Comparison of ENCODE assay signal across 20 cellular contexts in genomic region chr7:1447112-1447511, GRCh38. TPM values are rescaled to one million over a fixed set of nuclear protein-coding genes. Genes with fewer than 3 reads are reported as not detected.
DNase-seq lines count a peak whose midpoint lies in the region; ATAC-seq, FAIRE-seq and TF ChIP-seq lines count a peak whose summit lies in the region.
"Had no signal": no experiment of that assay in that cellular context is flagged by ENCODE, and none has a peak within 500 bp of the region (broad histone marks: within the 10 kb centered on the region; RNA-seq: fewer than 3 reads in every experiment).

No MANE protein-coding gene starts in this region.

- intact Hi-C loops in GM12878 (cut with micrococcal nuclease; ENCODE audit: unreplicated experiment), result no loop called here
- intact Hi-C loops in lower lobe of right lung (cut with DNase I), result no loop called here

- H3K4me2 ChIP-seq in GM12878 (ENCODE audit: control insufficient read depth, insufficient read depth), result no peak overlapping the region
- H3K4me2 ChIP-seq: GM23338, neural progenitor cell had no signal

- TF ChIP-seq CTCF in GM12878 (IDR thresholded peaks at IDR 0.05 in 2 of 3, conservative IDR thresholded peaks at IDR 0.05 in 1 of 3; ENCODE audit: control insufficient read depth in 2 of 3, extremely low read depth in 1 of 3, insufficient read depth in 1 of 3, low read depth in 3 of 3, low read length in 3 of 3), result no peak
- no peak for TF ChIP-seq CTCF in lower lobe of right lung (IDR thresholded peaks at IDR 0.05)
- no peak for TF ChIP-seq CTCF in tibial nerve (IDR thresholded peaks at IDR 0.05)

- no peak for TF ChIP-seq POLR2A in GM12878 (IDR thresholded peaks at IDR 0.05; ENCODE audit: low read depth, low read length)
- no peak for TF ChIP-seq POLR2A in tibial nerve (IDR thresholded peaks at IDR 0.05)

- H3K27me3 ChIP-seq in GM12878 (replicated peaks in 1 of 2; ENCODE audit: control insufficient read depth in 2 of 2, insufficient read depth in 2 of 2, low read length in 1 of 2) (no peaks in the 10 kb centered on the region; a peak in 1 of 4 replicates), lower lobe of right lung (ENCODE audit: low read depth) (no peaks in the 10 kb centered on the region), tibial nerve (no peaks in the 10 kb centered on the region)
- H3K27me3 ChIP-seq: MG63, neural progenitor cell had no signal

- no peak overlapping the region for H2AFZ ChIP-seq in GM12878 (ENCODE audit: control insufficient read depth, low read depth, low read length)
- H2AFZ ChIP-seq: GM23338, neural progenitor cell had no signal

- no peaks in the 10 kb centered on the region for H3K36me3 ChIP-seq in GM12878 (ENCODE audit: control insufficient read depth in 2 of 2, insufficient read depth in 2 of 2, low read length in 1 of 2)
- peaks cover 9% of the 10 kb centered on the region for H3K36me3 ChIP-seq in lower lobe of right lung
- peaks cover 0 to 39% (median 0%) of the 10 kb centered on the region in 3 donors for H3K36me3 ChIP-seq in tibial nerve
- H3K36me3 ChIP-seq: MG63, neural progenitor cell had no signal

- no peak for FAIRE-seq in GM12878 (lab: Jason Lieb, UNC)
- FAIRE-seq: colon, keratinocyte had no signal

- H3K9ac ChIP-seq in GM12878 (ENCODE audit: control insufficient read depth, insufficient read depth, low read length), result no peak overlapping the region
- H3K9ac ChIP-seq: neural progenitor cell had no signal

- H3K4me1 ChIP-seq in GM12878 (ENCODE audit: control insufficient read depth, insufficient read depth, low read length) (no peaks in the 10 kb centered on the region), lower lobe of right lung (peaks cover 18% of the 10 kb centered on the region), tibial nerve (peaks cover 0 to 70% (median 51%) of the 10 kb centered on the region in 4 donors)

- TF ChIP-seq EP300 in GM12878 (IDR thresholded peaks at IDR 0.05; ENCODE audit: borderline replicate concordance in 1 of 2, control insufficient read depth in 1 of 2, low read depth in 2 of 2, low read length in 2 of 2) (no peak), tibial nerve (IDR thresholded peaks at IDR 0.05) (no peak)

- CTCF ChIA-PET in GM12878 (lab: Yijun Ruan, JAX), result no interaction called here

- RAD21 ChIA-PET in GM12878 (lab: Charles Lee; ENCODE audit: unreplicated experiment), result no interaction called here

- POLR2A ChIA-PET in GM12878 (lab: Charles Lee), result no interaction called here

- no peaks in the 10 kb centered on the region for H4K20me1 ChIP-seq in GM12878 (ENCODE audit: control insufficient read depth, insufficient read depth)

- H3K9me3 ChIP-seq in GM12878 (replicated peaks; ENCODE audit: control insufficient read depth, insufficient read depth, low read length) (no peaks in the 10 kb centered on the region), lower lobe of right lung (no peaks in the 10 kb centered on the region), tibial nerve (no peaks in the 10 kb centered on the region)
- H3K9me3 ChIP-seq: MG63 had no signal

- BruUV-seq in GM12878 (replicated peaks; lab: Mats Ljungman, UMichigan), result no TSS peak

- ATAC-seq in GM12878 (peak; percentile 30; the same call in 2 of the 3 replicates), lower lobe of right lung (peak in 1 of 2 donors; percentile 4), GM18858 (IDR thresholded peaks at IDR 0.05; ENCODE audit: unreplicated experiment) (no peak), HG03521 (IDR thresholded peaks at IDR 0.05; ENCODE audit: unreplicated experiment) (no peak)
- ATAC-seq: effector memory CD8-positive, alpha-beta T cell had no signal

- SMC1A ChIA-PET in GM12878 (lab: Charles Lee; ENCODE audit: uncharacterized antibody, unreplicated experiment), result no interaction called here

- DNase-seq in RPMI8226, result peak; percentile 38
- no peak for DNase-seq in GM12878 (ENCODE audit: low read depth, low spot score)
- no peak for DNase-seq in lower lobe of right lung
- no peak for DNase-seq in tibial nerve (ENCODE audit: low spot score in 2 of 2)
- no peak for DNase-seq in stimulated activated CD8-positive, alpha-beta memory T cell treated with anti-CD3 and anti-CD28 coated beads, Interleukin-4, amount 100 ng/mL, for 48 hours
- DNase-seq: activated T-cell treated with anti-CD3 and anti-CD28 coated beads, Interleukin-2, amount 50 U/mL, for 4 hours; CD4-positive, CD25-positive, alpha-beta regulatory T cell; effector memory CD8-positive, alpha-beta T cell; KBM-7; MG63; NCI-H2081 treated with DMSO at 0.1 percent for 48 hours; NCI-H82; Right ventricle myocardium superior had no signal

- no peak overlapping the region for H3K4me3 ChIP-seq in GM12878
- H3K4me3 ChIP-seq in lower lobe of right lung, result no peak overlapping the region
- H3K4me3 ChIP-seq in tibial nerve, result peak overlapping the region in 2 of 4 donors; percentile 4 to 31
- H3K4me3 ChIP-seq: GM23338, lung, MG63, neural progenitor cell had no signal

- no peak for TF ChIP-seq RAD21 in GM12878 (IDR thresholded peaks at IDR 0.05; ENCODE audit: insufficient read depth, low read depth, low read length)

- H3K27ac ChIP-seq in GM12878 (ENCODE audit: control insufficient read depth, insufficient read depth), result no peak overlapping the region
- H3K27ac ChIP-seq in lower lobe of right lung, result peak overlapping the region; percentile 68
- H3K27ac ChIP-seq in tibial nerve, result peak overlapping the region; percentile 82 to 91 (median 86)

- no peaks in the 10 kb centered on the region for H3K79me2 ChIP-seq in GM12878 (ENCODE audit: control insufficient read depth, insufficient read depth, low read length)

- 69% methylated on average over 10 of the region's 11 CpGs for WGBS in GM12878 (ENCODE audit: insufficient coverage, insufficient replicate concordance, low lambda C conversion rate, missing lambda C conversion rate)
- WGBS in tibial nerve, 2 donors, result 20 to 55% methylated on average over 1 to 7 of the region's 11 CpGs

- in situ Hi-C loops in GM12878 (cut with MboI), result no loop called here

TF ChIP-seq in GM12878, 131 proteins besides CTCF, POLR2A, EP300 and RAD21:
- no peak for TF ChIP-seq RCOR1 (conservative IDR thresholded peaks at IDR 0.05; ENCODE audit: low read depth, low read length)
- no peak for TF ChIP-seq KDM1A (IDR thresholded peaks at IDR 0.05; ENCODE audit: borderline replicate concordance)

RNA-seq across cellular contexts. Expression of gene MICALL2, which starts 12.2 kb away (rescaled TPM):
- total RNA-seq in GM12878 (2013; cell fraction: nucleolus; rRNA removed), result 5.2 and 7.5 TPM in 2 replicates
- total RNA-seq in GM12878 (2014; rRNA removed) (0.11 and 1.1 TPM in 2 replicates), GM12878 (2014; rRNA removed; fragmentation: Illumina TruSeq; extraction: Trizol) (0.04 and 0.09 TPM in 2 replicates), GM12878 (2021) (0.72 and 1.7 TPM in 2 replicates), lower lobe of right lung (28.9 TPM), tibial nerve (100 to 1,000 TPM in 2 of 4 donors, 10 to 100 TPM in 2; 67.6 to 153 (median 104) TPM)
- 0.16 TPM for polyA plus RNA-seq in GM12878 (2011; ENCODE audit: low read depth)
- polyA plus RNA-seq in GM12878 (2011; rRNA removed) (0.29 and 0.37 TPM in 2 replicates), GM12878 (2014; fragmentation: Illumina TruSeq; extraction: Trizol) (not detected in 2 replicates), GM12878 (2014; fragmentation: Nextera tagmentation; extraction: Ambion mirVana) (not detected), GM12878 (2014; rRNA removed) (0.83 and 1.3 TPM in 2 replicates), GM12878 (2016; fragmentation: Nextera tagmentation; extraction: Ambion mirVana) (1 to 10 TPM in 1 of 2 experiments, under 1 TPM in 1; 0.39 to 1.1 TPM)
- polyA plus RNA-seq in GM12878 (2011; cell fraction: cytosol; rRNA removed), result 0.52 and 0.55 TPM in 2 replicates
- 12.5 and 13.1 TPM in 2 replicates for polyA plus RNA-seq in GM12878 (2011; cell fraction: nucleus; rRNA removed)
- polyA plus RNA-seq in GM12878 (2012), result 0.73 and 1.2 TPM in 2 replicates
- polyA minus RNA-seq in GM12878 (2011; rRNA and poly(A)+ RNA removed), result 0.37 and 1.6 TPM in 2 replicates
- 0.31 and 1.5 TPM in 2 replicates for polyA minus RNA-seq in GM12878 (2011; cell fraction: cytosol; rRNA and poly(A)+ RNA removed)
- polyA minus RNA-seq in GM12878 (2011; cell fraction: nucleus; rRNA and poly(A)+ RNA removed), result 1.8 and 3.5 TPM in 2 replicates

RNA-seq across cellular contexts. Expression of gene INTS1, which starts 57.1 kb away (rescaled TPM):
- total RNA-seq in GM12878 (2013; cell fraction: nucleolus; rRNA removed), result 84.3 and 100.0 TPM in 2 replicates
- total RNA-seq in GM12878 (2014; rRNA removed) (14.6 and 19.5 TPM in 2 replicates), GM12878 (2014; rRNA removed; fragmentation: Illumina TruSeq; extraction: Trizol) (6.9 and 10.0 TPM in 2 replicates), GM12878 (2021) (76.5 and 89.0 TPM in 2 replicates), lower lobe of right lung (50.8 TPM), tibial nerve (10 to 100 TPM; 45.7 to 81.6 (median 52.3) TPM)
- 15.0 TPM for polyA plus RNA-seq in GM12878 (2011; ENCODE audit: low read depth)
- polyA plus RNA-seq in GM12878 (2011; rRNA removed) (4.0 and 7.5 TPM in 2 replicates), GM12878 (2014; fragmentation: Illumina TruSeq; extraction: Trizol) (0.98 and 10.6 TPM in 2 replicates), GM12878 (2014; fragmentation: Nextera tagmentation; extraction: Ambion mirVana) (1 to 10 TPM in 1 of 2 experiments, under 1 TPM in 1; 0.52 to 1.5 TPM), GM12878 (2014; rRNA removed) (35.1 and 40.6 TPM in 2 replicates), GM12878 (2016; fragmentation: Nextera tagmentation; extraction: Ambion mirVana) (10 to 100 TPM; 37.0 to 38.3 TPM)
- polyA plus RNA-seq in GM12878 (2011; cell fraction: cytosol; rRNA removed), result 13.2 and 20.1 TPM in 2 replicates
- polyA plus RNA-seq in GM12878 (2011; cell fraction: nucleus; rRNA removed), result 171 and 228 TPM in 2 replicates
- polyA plus RNA-seq in GM12878 (2012), result 37.9 and 40.3 TPM in 2 replicates
- polyA minus RNA-seq in GM12878 (2011; rRNA and poly(A)+ RNA removed), result 10.7 and 23.6 TPM in 2 replicates
- polyA minus RNA-seq in GM12878 (2011; cell fraction: cytosol; rRNA and poly(A)+ RNA removed), result 17.7 and 24.6 TPM in 2 replicates
- polyA minus RNA-seq in GM12878 (2011; cell fraction: nucleus; rRNA and poly(A)+ RNA removed), result 30.1 and 54.0 TPM in 2 replicates
